Comparison of ENCODE assay signal across 1 cellular context in the genomic region with DNA sequence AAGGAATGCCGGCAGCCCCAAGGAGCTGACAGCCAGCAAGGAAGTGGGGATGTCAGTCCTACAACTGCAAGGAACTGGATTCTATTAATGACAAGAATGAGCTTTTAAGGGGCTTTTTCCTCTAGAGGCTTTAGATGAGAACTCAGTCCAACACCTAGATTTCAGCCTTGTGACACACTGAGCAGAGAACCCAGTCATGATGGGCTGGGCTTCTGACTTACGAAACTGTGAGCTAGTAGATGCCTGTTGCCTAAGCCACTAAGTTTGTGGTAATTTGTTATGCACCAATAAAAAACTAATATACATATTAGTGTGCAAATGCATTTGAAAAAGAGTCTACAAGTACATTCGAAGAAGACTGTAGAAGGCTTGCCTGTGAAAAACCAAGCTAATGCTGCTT.
TF ChIP-seq lines count a peak whose summit lies in the region.

No MANE protein-coding gene starts in this region.

TF ChIP-seq in WTC11, 78 proteins besides CTCF, POLR2A, EP300 and RAD21 (continued from another document):
- TF ChIP-seq, protein P1, sequence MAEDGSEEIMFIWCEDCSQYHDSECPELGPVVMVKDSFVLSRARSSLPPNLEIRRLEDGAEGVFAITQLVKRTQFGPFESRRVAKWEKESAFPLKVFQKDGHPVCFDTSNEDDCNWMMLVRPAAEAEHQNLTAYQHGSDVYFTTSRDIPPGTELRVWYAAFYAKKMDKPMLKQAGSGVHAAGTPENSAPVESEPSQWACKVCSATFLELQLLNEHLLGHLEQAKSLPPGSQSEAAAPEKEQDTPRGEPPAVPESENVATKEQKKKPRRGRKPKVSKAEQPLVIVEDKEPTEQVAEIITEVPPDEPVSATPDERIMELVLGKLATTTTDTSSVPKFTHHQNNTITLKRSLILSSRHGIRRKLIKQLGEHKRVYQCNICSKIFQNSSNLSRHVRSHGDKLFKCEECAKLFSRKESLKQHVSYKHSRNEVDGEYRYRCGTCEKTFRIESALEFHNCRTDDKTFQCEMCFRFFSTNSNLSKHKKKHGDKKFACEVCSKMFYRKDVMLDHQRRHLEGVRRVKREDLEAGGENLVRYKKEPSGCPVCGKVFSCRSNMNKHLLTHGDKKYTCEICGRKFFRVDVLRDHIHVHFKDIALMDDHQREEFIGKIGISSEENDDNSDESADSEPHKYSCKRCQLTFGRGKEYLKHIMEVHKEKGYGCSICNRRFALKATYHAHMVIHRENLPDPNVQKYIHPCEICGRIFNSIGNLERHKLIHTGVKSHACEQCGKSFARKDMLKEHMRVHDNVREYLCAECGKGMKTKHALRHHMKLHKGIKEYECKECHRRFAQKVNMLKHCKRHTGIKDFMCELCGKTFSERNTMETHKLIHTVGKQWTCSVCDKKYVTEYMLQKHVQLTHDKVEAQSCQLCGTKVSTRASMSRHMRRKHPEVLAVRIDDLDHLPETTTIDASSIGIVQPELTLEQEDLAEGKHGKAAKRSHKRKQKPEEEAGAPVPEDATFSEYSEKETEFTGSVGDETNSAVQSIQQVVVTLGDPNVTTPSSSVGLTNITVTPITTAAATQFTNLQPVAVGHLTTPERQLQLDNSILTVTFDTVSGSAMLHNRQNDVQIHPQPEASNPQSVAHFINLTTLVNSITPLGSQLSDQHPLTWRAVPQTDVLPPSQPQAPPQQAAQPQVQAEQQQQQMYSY (CRISPR knock-in tag; IDR thresholded peaks at IDR 0.05), result no peak
- TF ChIP-seq, protein P2, sequence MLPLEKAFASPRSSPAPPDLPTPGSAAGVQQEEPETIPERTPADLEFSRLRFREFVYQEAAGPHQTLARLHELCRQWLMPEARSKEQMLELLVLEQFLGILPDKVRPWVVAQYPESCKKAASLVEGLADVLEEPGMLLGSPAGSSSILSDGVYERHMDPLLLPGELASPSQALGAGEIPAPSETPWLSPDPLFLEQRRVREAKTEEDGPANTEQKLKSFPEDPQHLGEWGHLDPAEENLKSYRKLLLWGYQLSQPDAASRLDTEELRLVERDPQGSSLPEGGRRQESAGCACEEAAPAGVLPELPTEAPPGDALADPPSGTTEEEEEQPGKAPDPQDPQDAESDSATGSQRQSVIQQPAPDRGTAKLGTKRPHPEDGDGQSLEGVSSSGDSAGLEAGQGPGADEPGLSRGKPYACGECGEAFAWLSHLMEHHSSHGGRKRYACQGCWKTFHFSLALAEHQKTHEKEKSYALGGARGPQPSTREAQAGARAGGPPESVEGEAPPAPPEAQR (CRISPR knock-in tag; IDR thresholded peaks at IDR 0.05), result no peak
- TF ChIP-seq FOXP1 (CRISPR knock-in tag; IDR thresholded peaks at IDR 0.05; ENCODE audit: borderline replicate concordance) (no peak), GABPB1 (CRISPR knock-in tag; IDR thresholded peaks at IDR 0.05) (no peak), ZNF138 (CRISPR knock-in tag; conservative IDR thresholded peaks at IDR 0.05) (no peak), TP53 (CRISPR knock-in tag; IDR thresholded peaks at IDR 0.05) (no peak), E2F4 (CRISPR knock-in tag; IDR thresholded peaks at IDR 0.05; ENCODE audit: borderline replicate concordance, low read depth) (no peak), ZNF263 (CRISPR knock-in tag; IDR thresholded peaks at IDR 0.05; ENCODE audit: low read depth) (no peak), JAZF1 (CRISPR knock-in tag; IDR thresholded peaks at IDR 0.05) (no peak)
- TF ChIP-seq, protein P3, sequence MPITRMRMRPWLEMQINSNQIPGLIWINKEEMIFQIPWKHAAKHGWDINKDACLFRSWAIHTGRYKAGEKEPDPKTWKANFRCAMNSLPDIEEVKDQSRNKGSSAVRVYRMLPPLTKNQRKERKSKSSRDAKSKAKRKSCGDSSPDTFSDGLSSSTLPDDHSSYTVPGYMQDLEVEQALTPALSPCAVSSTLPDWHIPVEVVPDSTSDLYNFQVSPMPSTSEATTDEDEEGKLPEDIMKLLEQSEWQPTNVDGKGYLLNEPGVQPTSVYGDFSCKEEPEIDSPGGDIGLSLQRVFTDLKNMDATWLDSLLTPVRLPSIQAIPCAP (CRISPR knock-in tag; IDR thresholded peaks at IDR 0.05), result no peak
- TF ChIP-seq, protein P4, sequence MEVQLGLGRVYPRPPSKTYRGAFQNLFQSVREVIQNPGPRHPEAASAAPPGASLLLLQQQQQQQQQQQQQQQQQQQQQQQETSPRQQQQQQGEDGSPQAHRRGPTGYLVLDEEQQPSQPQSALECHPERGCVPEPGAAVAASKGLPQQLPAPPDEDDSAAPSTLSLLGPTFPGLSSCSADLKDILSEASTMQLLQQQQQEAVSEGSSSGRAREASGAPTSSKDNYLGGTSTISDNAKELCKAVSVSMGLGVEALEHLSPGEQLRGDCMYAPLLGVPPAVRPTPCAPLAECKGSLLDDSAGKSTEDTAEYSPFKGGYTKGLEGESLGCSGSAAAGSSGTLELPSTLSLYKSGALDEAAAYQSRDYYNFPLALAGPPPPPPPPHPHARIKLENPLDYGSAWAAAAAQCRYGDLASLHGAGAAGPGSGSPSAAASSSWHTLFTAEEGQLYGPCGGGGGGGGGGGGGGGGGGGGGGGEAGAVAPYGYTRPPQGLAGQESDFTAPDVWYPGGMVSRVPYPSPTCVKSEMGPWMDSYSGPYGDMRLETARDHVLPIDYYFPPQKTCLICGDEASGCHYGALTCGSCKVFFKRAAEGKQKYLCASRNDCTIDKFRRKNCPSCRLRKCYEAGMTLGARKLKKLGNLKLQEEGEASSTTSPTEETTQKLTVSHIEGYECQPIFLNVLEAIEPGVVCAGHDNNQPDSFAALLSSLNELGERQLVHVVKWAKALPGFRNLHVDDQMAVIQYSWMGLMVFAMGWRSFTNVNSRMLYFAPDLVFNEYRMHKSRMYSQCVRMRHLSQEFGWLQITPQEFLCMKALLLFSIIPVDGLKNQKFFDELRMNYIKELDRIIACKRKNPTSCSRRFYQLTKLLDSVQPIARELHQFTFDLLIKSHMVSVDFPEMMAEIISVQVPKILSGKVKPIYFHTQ (CRISPR knock-in tag; IDR thresholded peaks at IDR 0.05), result no peak
- TF ChIP-seq, protein P5, sequence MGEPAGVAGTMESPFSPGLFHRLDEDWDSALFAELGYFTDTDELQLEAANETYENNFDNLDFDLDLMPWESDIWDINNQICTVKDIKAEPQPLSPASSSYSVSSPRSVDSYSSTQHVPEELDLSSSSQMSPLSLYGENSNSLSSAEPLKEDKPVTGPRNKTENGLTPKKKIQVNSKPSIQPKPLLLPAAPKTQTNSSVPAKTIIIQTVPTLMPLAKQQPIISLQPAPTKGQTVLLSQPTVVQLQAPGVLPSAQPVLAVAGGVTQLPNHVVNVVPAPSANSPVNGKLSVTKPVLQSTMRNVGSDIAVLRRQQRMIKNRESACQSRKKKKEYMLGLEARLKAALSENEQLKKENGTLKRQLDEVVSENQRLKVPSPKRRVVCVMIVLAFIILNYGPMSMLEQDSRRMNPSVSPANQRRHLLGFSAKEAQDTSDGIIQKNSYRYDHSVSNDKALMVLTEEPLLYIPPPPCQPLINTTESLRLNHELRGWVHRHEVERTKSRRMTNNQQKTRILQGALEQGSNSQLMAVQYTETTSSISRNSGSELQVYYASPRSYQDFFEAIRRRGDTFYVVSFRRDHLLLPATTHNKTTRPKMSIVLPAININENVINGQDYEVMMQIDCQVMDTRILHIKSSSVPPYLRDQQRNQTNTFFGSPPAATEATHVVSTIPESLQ (CRISPR knock-in tag; IDR thresholded peaks at IDR 0.05), result no peak
